8 cellular contexts compared by ENCODE assay signal in the genomic region with DNA sequence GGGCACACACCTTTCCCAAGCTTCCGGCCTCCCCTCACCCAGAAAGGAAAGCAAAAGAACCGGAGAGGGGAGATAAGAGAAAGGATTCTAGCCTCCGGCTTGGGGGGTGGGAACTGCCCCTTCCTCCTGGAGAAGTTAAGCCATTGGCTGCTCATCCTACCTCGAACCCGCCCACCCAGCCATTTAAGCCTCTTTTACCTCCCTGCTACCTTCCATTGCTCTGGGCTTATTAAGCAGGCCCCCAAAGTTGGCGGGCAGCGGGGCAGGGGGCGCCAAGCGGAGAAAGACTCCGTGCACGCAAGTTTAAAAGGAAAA. TPM values are rescaled to one million over a fixed set of nuclear protein-coding genes. Genes with fewer than 3 reads are reported as not detected.
A peak's percentile ranks its signal among the peaks of the same experiment; 100 is the strongest.
DNase-seq lines count a peak whose midpoint lies in the region; ATAC-seq and TF ChIP-seq lines count a peak whose summit lies in the region.

No MANE protein-coding gene starts in this region.

- peaks cover 14% of the 10 kb centered on the region for H3K27me3 ChIP-seq in iPS-18a (ENCODE audit: control insufficient read depth, insufficient read depth, low read length)

- in situ Hi-C loops in T47D (cut with HindIII; ENCODE audit: low pct_unique_long_range_greater_than_20kb, low sequenced_read_pairs), result no loop called here

- peak; percentile 66 for DNase-seq in GM10266 (ENCODE audit: extremely low spot score)
- DNase-seq in NCI-H187 (lab: John Stamatoyannopoulos, UW), result peak; percentile 64 to 69
- peak; percentile 88 for DNase-seq in SW480 (ENCODE audit: low spot score)
- DNase-seq in T47D (ENCODE audit: low read depth in 1 of 2, low spot score in 1 of 2), result peak; percentile 78 to 94
- DNase-seq in sciatic nerve (ENCODE audit: low spot score), result peak; percentile 83
- no peak for DNase-seq in activated effector memory CD4-positive, alpha-beta T cell treated with Interleukin-2 at 50 U/mL for 16 hours

- H3K27ac ChIP-seq in iPS-18a (ENCODE audit: low read length), result peak overlapping the region; percentile 59

- peaks cover 24% of the 10 kb centered on the region for H3K4me1 ChIP-seq in iPS-18a (ENCODE audit: control insufficient read depth, low read depth, low read length)

- H3K9me3 ChIP-seq in iPS-18a (ENCODE audit: control insufficient read depth, low read depth, low read length), result no peaks in the 10 kb centered on the region

- peak overlapping the region; percentile 94 for H3K4me3 ChIP-seq in iPS-18a (ENCODE audit: low read length)

- no peak for TF ChIP-seq CTCF in GM10266 (IDR thresholded peaks at IDR 0.05; ENCODE audit: control insufficient read depth, insufficient read depth, low read depth, missing control alignments)

- ATAC-seq in sciatic nerve (peak; percentile 35), GM19351 (IDR thresholded peaks at IDR 0.05; ENCODE audit: unreplicated experiment) (no peak)

- no peaks in the 10 kb centered on the region for H3K36me3 ChIP-seq in iPS-18a (ENCODE audit: control insufficient read depth, low read depth, low read length)

- H3K9ac ChIP-seq in iPS-18a (ENCODE audit: low read length), result peak overlapping the region; percentile 86

- intact Hi-C loops in sciatic nerve (cut with DNase I), result loop anchor here (5.0 to 10.0 kb wide), 2 partner anchors 101 to 417 kb away; no protein-coding TSS in a partner anchor

RNA-seq across cellular contexts. Expression of a gene that starts 2.3 kb away (rescaled TPM):
- 11.0 TPM for total RNA-seq in sciatic nerve
